ENCODE assay signal across 8 cellular contexts in genomic region chr12:109428038-109428629, GRCh38. TPM values are rescaled to one million over a fixed set of nuclear protein-coding genes. Genes with fewer than 3 reads are reported as not detected.
DNase-seq lines count a peak whose midpoint lies in the region; ATAC-seq, FAIRE-seq and TF ChIP-seq lines count a peak whose summit lies in the region.

No MANE protein-coding gene starts in this region.

- H3K27me3 ChIP-seq in dorsolateral prefrontal cortex, result no peaks in the 10 kb centered on the region

- TF ChIP-seq CTCF in dorsolateral prefrontal cortex (IDR thresholded peaks at IDR 0.05 in 54 of 56, conservative IDR thresholded peaks at IDR 0.05 in 2 of 56; ENCODE audit: low read depth in 1 of 56, partially characterized antibody in 56 of 56), result peak; percentile 82 to 99 (median 95)

- ATAC-seq in HG03442 (IDR thresholded peaks at IDR 0.05; ENCODE audit: unreplicated experiment) (peak; percentile 50), HG02938 (IDR thresholded peaks at IDR 0.05; ENCODE audit: unreplicated experiment) (no peak)

- intact Hi-C loops in dorsolateral prefrontal cortex (cut with DNase I), result loop anchor here in 1 of 2 donors (2.0 to 10.0 kb wide), 4 partner anchors 49 to 417 kb away; partner anchors contain the start of genes KCTD10 and UBE3B

- H3K4me3 ChIP-seq in dorsolateral prefrontal cortex, result no peak overlapping the region

- FAIRE-seq in G401.6 (lab: Jason Lieb, UNC), result peak; percentile 83

- H3K27ac ChIP-seq in dorsolateral prefrontal cortex, result no peak overlapping the region

- DNase-seq in NCI-H69 (lab: John Stamatoyannopoulos, UW) (peak; percentile 81), dorsolateral prefrontal cortex (peak; percentile 62 to 83 (median 76)), medulla oblongata (ENCODE audit: extremely low spot score) (peak; percentile 88)
- DNase-seq in activated CD4-positive, alpha-beta T cell treated with anti-CD3 and anti-CD28 coated beads, Interleukin-2, amount 50 U/mL, for 4 hours, result peak; percentile 63 to 66
- DNase-seq in stimulated activated CD8-positive, alpha-beta memory T cell treated with anti-CD3 and anti-CD28 coated beads, Interleukin-15, amount 100 ng/mL, for 24 hours (ENCODE audit: low read depth), result peak; percentile 51

RNA-seq across cellular contexts. Expression of gene KCTD10, which starts 49.0 kb away (rescaled TPM):
- total RNA-seq in dorsolateral prefrontal cortex, result 10 to 100 TPM; 32.1 to 62.5 (median 42.9) TPM

RNA-seq across cellular contexts. Expression of gene UBE3B, which starts 49.3 kb away (rescaled TPM):
- 10 to 100 TPM; 39.2 to 68.5 (median 52.9) TPM for total RNA-seq in dorsolateral prefrontal cortex
